ENCODE assay signal across 1 cellular context in the genomic region with DNA sequence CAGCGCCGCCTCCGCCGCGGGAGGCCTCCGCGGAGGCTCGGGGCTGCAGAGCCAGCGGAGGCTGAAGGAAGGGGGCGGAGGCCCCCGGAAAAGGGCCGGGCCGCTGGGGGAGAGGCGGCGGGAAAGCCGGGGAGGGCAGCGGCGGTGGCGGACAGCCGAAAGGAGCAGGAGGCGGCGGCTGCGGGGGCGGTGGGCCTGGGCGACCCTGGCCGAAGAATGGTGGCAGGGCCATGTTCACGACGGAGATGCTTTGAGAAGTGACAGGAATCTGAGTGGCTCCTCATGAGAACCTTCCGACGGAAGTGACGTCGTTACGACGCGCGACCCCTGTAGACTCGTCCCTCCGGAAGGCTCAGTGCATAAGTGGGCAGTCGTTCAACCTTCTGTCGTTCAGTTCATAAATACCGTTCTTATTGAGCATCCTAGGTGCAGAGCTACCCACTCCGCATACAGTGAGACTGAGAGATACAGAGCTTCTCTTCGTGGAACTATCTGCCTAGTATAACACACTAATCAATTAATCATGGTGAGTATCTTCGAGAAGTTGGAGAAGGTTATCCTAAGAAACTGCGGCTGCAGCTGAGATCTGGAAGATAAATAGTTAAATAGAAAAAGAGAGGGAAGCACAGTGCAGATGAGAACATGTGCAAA.
A peak's percentile ranks its signal among the peaks of the same experiment; 100 is the strongest.
TF ChIP-seq lines count a peak whose summit lies in the region.

A gene with protein sequence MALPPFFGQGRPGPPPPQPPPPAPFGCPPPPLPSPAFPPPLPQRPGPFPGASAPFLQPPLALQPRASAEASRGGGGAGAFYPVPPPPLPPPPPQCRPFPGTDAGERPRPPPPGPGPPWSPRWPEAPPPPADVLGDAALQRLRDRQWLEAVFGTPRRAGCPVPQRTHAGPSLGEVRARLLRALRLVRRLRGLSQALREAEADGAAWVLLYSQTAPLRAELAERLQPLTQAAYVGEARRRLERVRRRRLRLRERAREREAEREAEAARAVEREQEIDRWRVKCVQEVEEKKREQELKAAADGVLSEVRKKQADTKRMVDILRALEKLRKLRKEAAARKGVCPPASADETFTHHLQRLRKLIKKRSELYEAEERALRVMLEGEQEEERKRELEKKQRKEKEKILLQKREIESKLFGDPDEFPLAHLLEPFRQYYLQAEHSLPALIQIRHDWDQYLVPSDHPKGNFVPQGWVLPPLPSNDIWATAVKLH (minus strand): TSS at position 259 of the 651 bp plus-strand sequence. CDS start 27 bp downstream, at position 232.

TF ChIP-seq in K562, 482 proteins besides CTCF, POLR2A, EP300 and RAD21 (continued from another document and continues in another):
- TF ChIP-seq PATZ1 (CRISPR knock-in tag; IDR thresholded peaks at IDR 0.05; ENCODE audit: borderline replicate concordance) (no peak), FOS (IDR thresholded peaks at IDR 0.05; ENCODE audit: extremely low read depth, insufficient read length) (no peak), CCNT2 (IDR thresholded peaks at IDR 0.05; ENCODE audit: borderline replicate concordance, extremely low read depth, insufficient read length, low read depth, low read length) (no peak), CBX1 (IDR thresholded peaks at IDR 0.05; ENCODE audit: low read depth) (no peak), SIN3A (IDR thresholded peaks at IDR 0.05; ENCODE audit: borderline replicate concordance in 2 of 2, control insufficient read depth in 1 of 2, low read depth in 2 of 2, low read length in 2 of 2) (peak in 1 of 2 experiments; percentile 82; a peak in 2 of 4 replicates), ZEB2 (IDR thresholded peaks at IDR 0.05) (no peak), ZNF76 (CRISPR knock-in tag; IDR thresholded peaks at IDR 0.05; ENCODE audit: borderline replicate concordance) (no peak), KDM2B (CRISPR knock-in tag; IDR thresholded peaks at IDR 0.05) (no peak), THRAP3 (IDR thresholded peaks at IDR 0.05; ENCODE audit: borderline replicate concordance) (no peak), SRSF9 (IDR thresholded peaks at IDR 0.05; ENCODE audit: borderline replicate concordance, low read depth, low read length) (no peak), BDP1 (IDR thresholded peaks at IDR 0.05; ENCODE audit: insufficient read depth, insufficient read length) (no peak), HDAC6 (IDR thresholded peaks at IDR 0.05; ENCODE audit: low read depth, low read length) (no peak), LARP7 (IDR thresholded peaks at IDR 0.05) (no peak), ZNF764 (CRISPR knock-in tag; IDR thresholded peaks at IDR 0.05; ENCODE audit: low read depth) (no peak), ZKSCAN3 (CRISPR knock-in tag; IDR thresholded peaks at IDR 0.05) (no peak), TCF7L2 (IDR thresholded peaks at IDR 0.05; ENCODE audit: low read depth, low read length) (no peak), TEAD2 (tag; IDR thresholded peaks at IDR 0.05) (no peak), KDM5B (IDR thresholded peaks at IDR 0.05; ENCODE audit: insufficient replicate concordance, low read depth, low read length) (peak; percentile 82), HDAC1 (IDR thresholded peaks at IDR 0.05) (peak in 1 of 2 experiments; percentile 90; a peak in 2 of 4 replicates), CCAR2 (IDR thresholded peaks at IDR 0.05; ENCODE audit: low read depth, low read length) (no peak), TOE1 (IDR thresholded peaks at IDR 0.05; ENCODE audit: borderline replicate concordance) (peak; percentile 35; the same call in 1 of the 2 replicates), TOE1 (CRISPR knock-in tag; IDR thresholded peaks at IDR 0.05; ENCODE audit: borderline replicate concordance, low read depth) (no peak), NFRKB (IDR thresholded peaks at IDR 0.05; ENCODE audit: low read depth) (0 out of 2 replicates have a peak, but pooled peaks have one; percentile 42), NUFIP1 (IDR thresholded peaks at IDR 0.05; ENCODE audit: partially characterized antibody) (no peak), TSC22D4 (tag; IDR thresholded peaks at IDR 0.05) (no peak), ZNF583 (CRISPR knock-in tag; IDR thresholded peaks at IDR 0.05) (no peak), ETS2 (tag; IDR thresholded peaks at IDR 0.05; ENCODE audit: borderline replicate concordance, poor library complexity, severe bottlenecking) (no peak), GTF2F1 (IDR thresholded peaks at IDR 0.05; ENCODE audit: low read depth, low read length) (no peak), FOXA3 (CRISPR knock-in tag; conservative IDR thresholded peaks at IDR 0.05 in 1 of 2, IDR thresholded peaks at IDR 0.05 in 1 of 2) (no peak), MBD2 (IDR thresholded peaks at IDR 0.05; ENCODE audit: borderline replicate concordance, low read depth) (0 out of 2 replicates have a peak, but pooled peaks have one; percentile 65), MTA1 (IDR thresholded peaks at IDR 0.05; ENCODE audit: borderline replicate concordance) (peak; percentile 98), HMGXB4 (CRISPR knock-in tag; IDR thresholded peaks at IDR 0.05) (no peak), ZZZ3 (IDR thresholded peaks at IDR 0.05) (no peak), TRIM24 (IDR thresholded peaks at IDR 0.05) (0 out of 4 replicates have a peak, but pooled peaks of 1 of the 2 experiments have one; percentile 23)
- TF ChIP-seq, protein P1, sequence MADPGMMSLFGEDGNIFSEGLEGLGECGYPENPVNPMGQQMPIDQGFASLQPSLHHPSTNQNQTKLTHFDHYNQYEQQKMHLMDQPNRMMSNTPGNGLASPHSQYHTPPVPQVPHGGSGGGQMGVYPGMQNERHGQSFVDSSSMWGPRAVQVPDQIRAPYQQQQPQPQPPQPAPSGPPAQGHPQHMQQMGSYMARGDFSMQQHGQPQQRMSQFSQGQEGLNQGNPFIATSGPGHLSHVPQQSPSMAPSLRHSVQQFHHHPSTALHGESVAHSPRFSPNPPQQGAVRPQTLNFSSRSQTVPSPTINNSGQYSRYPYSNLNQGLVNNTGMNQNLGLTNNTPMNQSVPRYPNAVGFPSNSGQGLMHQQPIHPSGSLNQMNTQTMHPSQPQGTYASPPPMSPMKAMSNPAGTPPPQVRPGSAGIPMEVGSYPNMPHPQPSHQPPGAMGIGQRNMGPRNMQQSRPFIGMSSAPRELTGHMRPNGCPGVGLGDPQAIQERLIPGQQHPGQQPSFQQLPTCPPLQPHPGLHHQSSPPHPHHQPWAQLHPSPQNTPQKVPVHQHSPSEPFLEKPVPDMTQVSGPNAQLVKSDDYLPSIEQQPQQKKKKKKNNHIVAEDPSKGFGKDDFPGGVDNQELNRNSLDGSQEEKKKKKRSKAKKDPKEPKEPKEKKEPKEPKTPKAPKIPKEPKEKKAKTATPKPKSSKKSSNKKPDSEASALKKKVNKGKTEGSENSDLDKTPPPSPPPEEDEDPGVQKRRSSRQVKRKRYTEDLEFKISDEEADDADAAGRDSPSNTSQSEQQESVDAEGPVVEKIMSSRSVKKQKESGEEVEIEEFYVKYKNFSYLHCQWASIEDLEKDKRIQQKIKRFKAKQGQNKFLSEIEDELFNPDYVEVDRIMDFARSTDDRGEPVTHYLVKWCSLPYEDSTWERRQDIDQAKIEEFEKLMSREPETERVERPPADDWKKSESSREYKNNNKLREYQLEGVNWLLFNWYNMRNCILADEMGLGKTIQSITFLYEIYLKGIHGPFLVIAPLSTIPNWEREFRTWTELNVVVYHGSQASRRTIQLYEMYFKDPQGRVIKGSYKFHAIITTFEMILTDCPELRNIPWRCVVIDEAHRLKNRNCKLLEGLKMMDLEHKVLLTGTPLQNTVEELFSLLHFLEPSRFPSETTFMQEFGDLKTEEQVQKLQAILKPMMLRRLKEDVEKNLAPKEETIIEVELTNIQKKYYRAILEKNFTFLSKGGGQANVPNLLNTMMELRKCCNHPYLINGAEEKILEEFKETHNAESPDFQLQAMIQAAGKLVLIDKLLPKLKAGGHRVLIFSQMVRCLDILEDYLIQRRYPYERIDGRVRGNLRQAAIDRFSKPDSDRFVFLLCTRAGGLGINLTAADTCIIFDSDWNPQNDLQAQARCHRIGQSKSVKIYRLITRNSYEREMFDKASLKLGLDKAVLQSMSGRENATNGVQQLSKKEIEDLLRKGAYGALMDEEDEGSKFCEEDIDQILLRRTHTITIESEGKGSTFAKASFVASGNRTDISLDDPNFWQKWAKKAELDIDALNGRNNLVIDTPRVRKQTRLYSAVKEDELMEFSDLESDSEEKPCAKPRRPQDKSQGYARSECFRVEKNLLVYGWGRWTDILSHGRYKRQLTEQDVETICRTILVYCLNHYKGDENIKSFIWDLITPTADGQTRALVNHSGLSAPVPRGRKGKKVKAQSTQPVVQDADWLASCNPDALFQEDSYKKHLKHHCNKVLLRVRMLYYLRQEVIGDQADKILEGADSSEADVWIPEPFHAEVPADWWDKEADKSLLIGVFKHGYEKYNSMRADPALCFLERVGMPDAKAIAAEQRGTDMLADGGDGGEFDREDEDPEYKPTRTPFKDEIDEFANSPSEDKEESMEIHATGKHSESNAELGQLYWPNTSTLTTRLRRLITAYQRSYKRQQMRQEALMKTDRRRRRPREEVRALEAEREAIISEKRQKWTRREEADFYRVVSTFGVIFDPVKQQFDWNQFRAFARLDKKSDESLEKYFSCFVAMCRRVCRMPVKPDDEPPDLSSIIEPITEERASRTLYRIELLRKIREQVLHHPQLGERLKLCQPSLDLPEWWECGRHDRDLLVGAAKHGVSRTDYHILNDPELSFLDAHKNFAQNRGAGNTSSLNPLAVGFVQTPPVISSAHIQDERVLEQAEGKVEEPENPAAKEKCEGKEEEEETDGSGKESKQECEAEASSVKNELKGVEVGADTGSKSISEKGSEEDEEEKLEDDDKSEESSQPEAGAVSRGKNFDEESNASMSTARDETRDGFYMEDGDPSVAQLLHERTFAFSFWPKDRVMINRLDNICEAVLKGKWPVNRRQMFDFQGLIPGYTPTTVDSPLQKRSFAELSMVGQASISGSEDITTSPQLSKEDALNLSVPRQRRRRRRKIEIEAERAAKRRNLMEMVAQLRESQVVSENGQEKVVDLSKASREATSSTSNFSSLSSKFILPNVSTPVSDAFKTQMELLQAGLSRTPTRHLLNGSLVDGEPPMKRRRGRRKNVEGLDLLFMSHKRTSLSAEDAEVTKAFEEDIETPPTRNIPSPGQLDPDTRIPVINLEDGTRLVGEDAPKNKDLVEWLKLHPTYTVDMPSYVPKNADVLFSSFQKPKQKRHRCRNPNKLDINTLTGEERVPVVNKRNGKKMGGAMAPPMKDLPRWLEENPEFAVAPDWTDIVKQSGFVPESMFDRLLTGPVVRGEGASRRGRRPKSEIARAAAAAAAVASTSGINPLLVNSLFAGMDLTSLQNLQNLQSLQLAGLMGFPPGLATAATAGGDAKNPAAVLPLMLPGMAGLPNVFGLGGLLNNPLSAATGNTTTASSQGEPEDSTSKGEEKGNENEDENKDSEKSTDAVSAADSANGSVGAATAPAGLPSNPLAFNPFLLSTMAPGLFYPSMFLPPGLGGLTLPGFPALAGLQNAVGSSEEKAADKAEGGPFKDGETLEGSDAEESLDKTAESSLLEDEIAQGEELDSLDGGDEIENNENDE (IDR thresholded peaks at IDR 0.05; ENCODE audit: low read depth, low read length): no peak
- TF ChIP-seq, protein P2, sequence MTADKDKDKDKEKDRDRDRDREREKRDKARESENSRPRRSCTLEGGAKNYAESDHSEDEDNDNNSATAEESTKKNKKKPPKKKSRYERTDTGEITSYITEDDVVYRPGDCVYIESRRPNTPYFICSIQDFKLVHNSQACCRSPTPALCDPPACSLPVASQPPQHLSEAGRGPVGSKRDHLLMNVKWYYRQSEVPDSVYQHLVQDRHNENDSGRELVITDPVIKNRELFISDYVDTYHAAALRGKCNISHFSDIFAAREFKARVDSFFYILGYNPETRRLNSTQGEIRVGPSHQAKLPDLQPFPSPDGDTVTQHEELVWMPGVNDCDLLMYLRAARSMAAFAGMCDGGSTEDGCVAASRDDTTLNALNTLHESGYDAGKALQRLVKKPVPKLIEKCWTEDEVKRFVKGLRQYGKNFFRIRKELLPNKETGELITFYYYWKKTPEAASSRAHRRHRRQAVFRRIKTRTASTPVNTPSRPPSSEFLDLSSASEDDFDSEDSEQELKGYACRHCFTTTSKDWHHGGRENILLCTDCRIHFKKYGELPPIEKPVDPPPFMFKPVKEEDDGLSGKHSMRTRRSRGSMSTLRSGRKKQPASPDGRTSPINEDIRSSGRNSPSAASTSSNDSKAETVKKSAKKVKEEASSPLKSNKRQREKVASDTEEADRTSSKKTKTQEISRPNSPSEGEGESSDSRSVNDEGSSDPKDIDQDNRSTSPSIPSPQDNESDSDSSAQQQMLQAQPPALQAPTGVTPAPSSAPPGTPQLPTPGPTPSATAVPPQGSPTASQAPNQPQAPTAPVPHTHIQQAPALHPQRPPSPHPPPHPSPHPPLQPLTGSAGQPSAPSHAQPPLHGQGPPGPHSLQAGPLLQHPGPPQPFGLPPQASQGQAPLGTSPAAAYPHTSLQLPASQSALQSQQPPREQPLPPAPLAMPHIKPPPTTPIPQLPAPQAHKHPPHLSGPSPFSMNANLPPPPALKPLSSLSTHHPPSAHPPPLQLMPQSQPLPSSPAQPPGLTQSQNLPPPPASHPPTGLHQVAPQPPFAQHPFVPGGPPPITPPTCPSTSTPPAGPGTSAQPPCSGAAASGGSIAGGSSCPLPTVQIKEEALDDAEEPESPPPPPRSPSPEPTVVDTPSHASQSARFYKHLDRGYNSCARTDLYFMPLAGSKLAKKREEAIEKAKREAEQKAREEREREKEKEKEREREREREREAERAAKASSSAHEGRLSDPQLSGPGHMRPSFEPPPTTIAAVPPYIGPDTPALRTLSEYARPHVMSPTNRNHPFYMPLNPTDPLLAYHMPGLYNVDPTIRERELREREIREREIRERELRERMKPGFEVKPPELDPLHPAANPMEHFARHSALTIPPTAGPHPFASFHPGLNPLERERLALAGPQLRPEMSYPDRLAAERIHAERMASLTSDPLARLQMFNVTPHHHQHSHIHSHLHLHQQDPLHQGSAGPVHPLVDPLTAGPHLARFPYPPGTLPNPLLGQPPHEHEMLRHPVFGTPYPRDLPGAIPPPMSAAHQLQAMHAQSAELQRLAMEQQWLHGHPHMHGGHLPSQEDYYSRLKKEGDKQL (CRISPR knock-in tag; IDR thresholded peaks at IDR 0.05; ENCODE audit: borderline replicate concordance): no peak
